1 cellular context compared by ENCODE assay signal in the genomic region with DNA sequence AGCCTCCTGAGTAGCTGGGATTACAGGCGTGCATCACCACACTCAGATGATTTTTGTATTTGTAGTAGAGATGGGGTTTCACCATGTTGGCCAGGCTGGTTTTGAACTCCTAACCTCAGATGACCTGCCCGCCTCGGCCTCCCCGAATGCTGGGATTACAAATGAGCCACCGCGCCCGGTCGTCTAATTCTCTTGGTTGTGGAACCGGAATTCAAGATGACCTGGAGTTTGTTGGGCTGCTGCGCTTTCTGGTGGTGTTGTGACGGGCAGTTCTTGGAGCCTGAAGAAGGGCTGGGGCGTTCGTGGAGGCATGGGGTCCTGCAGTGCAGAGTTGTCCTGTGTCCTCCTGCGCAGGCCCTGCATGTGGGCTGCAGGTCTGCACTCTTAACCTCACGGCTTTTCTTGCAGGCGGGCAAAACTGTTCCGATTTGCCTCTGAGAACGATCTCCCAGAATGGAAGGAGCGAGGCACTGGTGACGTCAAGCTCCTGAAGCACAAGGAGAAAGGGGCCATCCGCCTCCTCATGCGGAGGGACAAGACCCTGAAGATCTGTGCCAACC.
TF ChIP-seq lines count a peak whose summit lies in the region.

No MANE protein-coding gene starts in this region.

TF ChIP-seq in HEK293, 187 proteins besides CTCF, POLR2A, EP300 and RAD21 (continued from another document):
- TF ChIP-seq, protein P1, sequence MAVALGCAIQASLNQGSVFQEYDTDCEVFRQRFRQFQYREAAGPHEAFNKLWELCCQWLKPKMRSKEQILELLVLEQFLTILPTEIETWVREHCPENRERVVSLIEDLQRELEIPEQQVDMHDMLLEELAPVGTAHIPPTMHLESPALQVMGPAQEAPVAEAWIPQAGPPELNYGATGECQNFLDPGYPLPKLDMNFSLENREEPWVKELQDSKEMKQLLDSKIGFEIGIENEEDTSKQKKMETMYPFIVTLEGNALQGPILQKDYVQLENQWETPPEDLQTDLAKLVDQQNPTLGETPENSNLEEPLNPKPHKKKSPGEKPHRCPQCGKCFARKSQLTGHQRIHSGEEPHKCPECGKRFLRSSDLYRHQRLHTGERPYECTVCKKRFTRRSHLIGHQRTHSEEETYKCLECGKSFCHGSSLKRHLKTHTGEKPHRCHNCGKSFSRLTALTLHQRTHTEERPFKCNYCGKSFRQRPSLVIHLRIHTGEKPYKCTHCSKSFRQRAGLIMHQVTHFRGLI (tag by site-specific recombination; IDR thresholded peaks at IDR 0.05), result no peak
- TF ChIP-seq ZNF324 (tag by site-specific recombination; IDR thresholded peaks at IDR 0.05) (no peak), ZNF585B (tag by site-specific recombination; IDR thresholded peaks at IDR 0.05) (no peak), BCL11B (tag by site-specific recombination; IDR thresholded peaks at IDR 0.05; ENCODE audit: low read depth) (no peak), ZNF621 (tag by site-specific recombination; IDR thresholded peaks at IDR 0.05) (no peak), SALL2 (tag by site-specific recombination; IDR thresholded peaks at IDR 0.05; ENCODE audit: borderline replicate concordance) (no peak), ZNF837 (tag by site-specific recombination; IDR thresholded peaks at IDR 0.05) (no peak), HOXC10 (CRISPR knock-in tag; IDR thresholded peaks at IDR 0.05) (no peak), ZNF623 (tag by site-specific recombination; IDR thresholded peaks at IDR 0.05) (no peak), ZNF423 (tag by site-specific recombination; IDR thresholded peaks at IDR 0.05) (no peak), ZNF341 (tag by site-specific recombination; IDR thresholded peaks at IDR 0.05; ENCODE audit: low read depth) (no peak)
- TF ChIP-seq, protein P2, sequence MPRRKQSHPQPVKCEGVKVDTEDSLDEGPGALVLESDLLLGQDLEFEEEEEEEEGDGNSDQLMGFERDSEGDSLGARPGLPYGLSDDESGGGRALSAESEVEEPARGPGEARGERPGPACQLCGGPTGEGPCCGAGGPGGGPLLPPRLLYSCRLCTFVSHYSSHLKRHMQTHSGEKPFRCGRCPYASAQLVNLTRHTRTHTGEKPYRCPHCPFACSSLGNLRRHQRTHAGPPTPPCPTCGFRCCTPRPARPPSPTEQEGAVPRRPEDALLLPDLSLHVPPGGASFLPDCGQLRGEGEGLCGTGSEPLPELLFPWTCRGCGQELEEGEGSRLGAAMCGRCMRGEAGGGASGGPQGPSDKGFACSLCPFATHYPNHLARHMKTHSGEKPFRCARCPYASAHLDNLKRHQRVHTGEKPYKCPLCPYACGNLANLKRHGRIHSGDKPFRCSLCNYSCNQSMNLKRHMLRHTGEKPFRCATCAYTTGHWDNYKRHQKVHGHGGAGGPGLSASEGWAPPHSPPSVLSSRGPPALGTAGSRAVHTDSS (tag by site-specific recombination; IDR thresholded peaks at IDR 0.05), result no peak
- TF ChIP-seq, protein P3, sequence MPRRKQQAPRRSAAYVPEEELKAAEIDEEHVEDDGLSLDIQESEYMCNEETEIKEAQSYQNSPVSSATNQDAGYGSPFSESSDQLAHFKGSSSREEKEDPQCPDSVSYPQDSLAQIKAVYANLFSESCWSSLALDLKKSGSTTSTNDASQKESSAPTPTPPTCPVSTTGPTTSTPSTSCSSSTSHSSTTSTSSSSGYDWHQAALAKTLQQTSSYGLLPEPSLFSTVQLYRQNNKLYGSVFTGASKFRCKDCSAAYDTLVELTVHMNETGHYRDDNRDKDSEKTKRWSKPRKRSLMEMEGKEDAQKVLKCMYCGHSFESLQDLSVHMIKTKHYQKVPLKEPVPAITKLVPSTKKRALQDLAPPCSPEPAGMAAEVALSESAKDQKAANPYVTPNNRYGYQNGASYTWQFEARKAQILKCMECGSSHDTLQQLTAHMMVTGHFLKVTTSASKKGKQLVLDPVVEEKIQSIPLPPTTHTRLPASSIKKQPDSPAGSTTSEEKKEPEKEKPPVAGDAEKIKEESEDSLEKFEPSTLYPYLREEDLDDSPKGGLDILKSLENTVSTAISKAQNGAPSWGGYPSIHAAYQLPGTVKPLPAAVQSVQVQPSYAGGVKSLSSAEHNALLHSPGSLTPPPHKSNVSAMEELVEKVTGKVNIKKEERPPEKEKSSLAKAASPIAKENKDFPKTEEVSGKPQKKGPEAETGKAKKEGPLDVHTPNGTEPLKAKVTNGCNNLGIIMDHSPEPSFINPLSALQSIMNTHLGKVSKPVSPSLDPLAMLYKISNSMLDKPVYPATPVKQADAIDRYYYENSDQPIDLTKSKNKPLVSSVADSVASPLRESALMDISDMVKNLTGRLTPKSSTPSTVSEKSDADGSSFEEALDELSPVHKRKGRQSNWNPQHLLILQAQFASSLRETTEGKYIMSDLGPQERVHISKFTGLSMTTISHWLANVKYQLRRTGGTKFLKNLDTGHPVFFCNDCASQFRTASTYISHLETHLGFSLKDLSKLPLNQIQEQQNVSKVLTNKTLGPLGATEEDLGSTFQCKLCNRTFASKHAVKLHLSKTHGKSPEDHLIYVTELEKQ (tag by site-specific recombination; IDR thresholded peaks at IDR 0.05; ENCODE audit: borderline replicate concordance), result no peak
- TF ChIP-seq, protein P4, sequence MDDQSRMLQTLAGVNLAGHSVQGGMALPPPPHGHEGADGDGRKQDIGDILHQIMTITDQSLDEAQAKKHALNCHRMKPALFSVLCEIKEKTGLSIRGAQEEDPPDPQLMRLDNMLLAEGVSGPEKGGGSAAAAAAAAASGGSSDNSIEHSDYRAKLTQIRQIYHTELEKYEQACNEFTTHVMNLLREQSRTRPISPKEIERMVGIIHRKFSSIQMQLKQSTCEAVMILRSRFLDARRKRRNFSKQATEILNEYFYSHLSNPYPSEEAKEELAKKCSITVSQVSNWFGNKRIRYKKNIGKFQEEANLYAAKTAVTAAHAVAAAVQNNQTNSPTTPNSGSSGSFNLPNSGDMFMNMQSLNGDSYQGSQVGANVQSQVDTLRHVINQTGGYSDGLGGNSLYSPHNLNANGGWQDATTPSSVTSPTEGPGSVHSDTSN (CRISPR knock-in tag; IDR thresholded peaks at IDR 0.05), result no peak
